Comparison of ENCODE assay signal across 13 cellular contexts in genomic region chr1:81478217-81478616, GRCh38.
A peak's percentile ranks its signal among the peaks of the same experiment; 100 is the strongest.
DNase-seq lines count a peak whose midpoint lies in the region; ATAC-seq and TF ChIP-seq lines count a peak whose summit lies in the region.
"Had no signal": no experiment of that assay in that cellular context is flagged by ENCODE, and none has a peak within 500 bp of the region (broad histone marks: within the 10 kb centered on the region; RNA-seq: fewer than 3 reads in every experiment).

No MANE protein-coding gene starts in this region.

- TF ChIP-seq CTCF in esophagus muscularis mucosa (IDR thresholded peaks at IDR 0.05) (no peak), lung (IDR thresholded peaks at IDR 0.05; ENCODE audit: control extremely low read depth, extremely low read depth) (no peak), thoracic aorta (IDR thresholded peaks at IDR 0.05) (no peak)

- no peak for TF ChIP-seq EP300 in esophagus muscularis mucosa (IDR thresholded peaks at IDR 0.05)

- 30% methylated on average over 7 of the region's 7 CpGs for WGBS in esophagus muscularis mucosa
- 19 to 35% methylated on average over 7 of the region's 7 CpGs for WGBS in lung, 2 donors

- ATAC-seq in lung (ENCODE audit: insufficient read depth, low FRiP score) = no peak
- ATAC-seq in thoracic aorta (ENCODE audit: insufficient number of reproducible peaks, low FRiP score, low read depth) = no peak
- no peak for ATAC-seq in HG03159 (IDR thresholded peaks at IDR 0.05; ENCODE audit: unreplicated experiment)
- no peak for ATAC-seq in HG02870 (IDR thresholded peaks at IDR 0.05; ENCODE audit: unreplicated experiment)

- intact Hi-C loops in esophagus muscularis mucosa (cut with DNase I) = no loop called here

- DNase-seq in NCI-H2081 (lab: John Stamatoyannopoulos, UW) = peak; percentile 17 to 48
- DNase-seq in NCI-H2081 treated with DMSO at 0.1 percent for 48 hours (lab: John Stamatoyannopoulos, UW) = no peak
- DNase-seq in esophagus muscularis mucosa (ENCODE audit: extremely low spot score) = no peak
- DNase-seq in lung (ENCODE audit: low spot score) = no peak
- DNase-seq in thoracic aorta (ENCODE audit: low spot score) = no peak
- DNase-seq in T-helper 2 cell = no peak
- DNase-seq: activated naive CD4-positive, alpha-beta T cell treated with anti-CD3 and anti-CD28 coated beads, Interleukin-2, amount 50 U/mL, for 16 hours; NCI-H2171; stimulated activated CD4-positive, alpha-beta T cell treated with anti-CD3 and anti-CD28 coated beads, Interleukin-15, amount 100 ng/mL, for 24 hours had no signal

- peak overlapping the region; percentile 34 to 63 (median 52) for H3K27ac ChIP-seq in esophagus muscularis mucosa (replicated peaks in 1 of 4)
- H3K27ac ChIP-seq in lung (ENCODE audit: low read depth in 1 of 2, low read length in 1 of 2) = peak overlapping the region in 1 of 2 donors; percentile 72
- H3K27ac ChIP-seq in thoracic aorta = no peak overlapping the region
- H3K27ac ChIP-seq: KMS-11, neutrophil had no signal

- H3K36me3 ChIP-seq in esophagus muscularis mucosa (no peaks in the 10 kb centered on the region), lung (ENCODE audit: control insufficient read depth in 2 of 2, insufficient read depth in 2 of 2, low read length in 2 of 2) (no peaks in the 10 kb centered on the region), thoracic aorta (no peaks in the 10 kb centered on the region)
- H3K36me3 ChIP-seq: neutrophil had no signal

- TF ChIP-seq POLR2A in esophagus muscularis mucosa (IDR thresholded peaks at IDR 0.05; ENCODE audit: low read depth) = no peak

- no peaks in the 10 kb centered on the region for H3K9me3 ChIP-seq in esophagus muscularis mucosa
- no peaks in the 10 kb centered on the region for H3K9me3 ChIP-seq in lung (ENCODE audit: control insufficient read depth in 2 of 2, insufficient read depth in 1 of 2, low read length in 1 of 2)
- H3K9me3 ChIP-seq in thoracic aorta = no peaks in the 10 kb centered on the region
- H3K9me3 ChIP-seq: neutrophil had no signal

- H3K27me3 ChIP-seq in esophagus muscularis mucosa (no peaks in the 10 kb centered on the region), lung (ENCODE audit: control insufficient read depth, insufficient read depth) (no peaks in the 10 kb centered on the region), thoracic aorta (replicated peaks; ENCODE audit: insufficient read depth) (no peaks in the 10 kb centered on the region)
- H3K27me3 ChIP-seq: neutrophil had no signal

- H3K4me1 ChIP-seq in esophagus muscularis mucosa = peaks cover 6 to 24% (median 19%) of the 10 kb centered on the region in 4 donors
- no peaks in the 10 kb centered on the region for H3K4me1 ChIP-seq in lung (ENCODE audit: control insufficient read depth in 2 of 2, insufficient read depth in 2 of 2, low read length in 2 of 2)
- H3K4me1 ChIP-seq in thoracic aorta (ENCODE audit: control insufficient read depth in 1 of 2, low read depth in 2 of 2) = no peaks in the 10 kb centered on the region

- H3K4me3 ChIP-seq in esophagus muscularis mucosa = peak overlapping the region; percentile 33 to 49 (median 39)
- peak overlapping the region; percentile 24 for H3K4me3 ChIP-seq in lung
- H3K4me3 ChIP-seq in thoracic aorta = peak overlapping the region; percentile 61

Comparison
In these comparisons a context has a peak if more than half of its experiments do, and no peak if none do; other contexts are left out.
1. DNase-seq: peak in NCI-H2081 (2 of 2); none in NCI-H2081 treated with DMSO at 0.1 percent for 48 hours (single experiment), esophagus muscularis mucosa (single experiment), lung (single experiment), thoracic aorta (single experiment) and T-helper 2 cell (0 of 5).
2. H3K27ac ChIP-seq: peak in esophagus muscularis mucosa (4 of 4); none in thoracic aorta (0 of 2).
3. Peak in every context shown above with its lines, with median percentiles within 50 percentile points of each other: H3K4me3 ChIP-seq.